ENCODE assay signal across 9 cellular contexts in genomic region chr6:35415065-35415880, GRCh38. TPM values are rescaled to one million over a fixed set of nuclear protein-coding genes. Genes with fewer than 3 reads are reported as not detected.
DNase-seq lines count a peak whose midpoint lies in the region; ATAC-seq lines count a peak whose summit lies in the region.
"Had no signal": no experiment of that assay in that cellular context is flagged by ENCODE, and none has a peak within 500 bp of the region (broad histone marks: within the 10 kb centered on the region; RNA-seq: fewer than 3 reads in every experiment).

No MANE protein-coding gene starts in this region.

- no peak overlapping the region for H3K4me3 Mint-ChIP-seq in activated CD4-positive, alpha-beta T cell treated with anti-CD3 and anti-CD28 coated beads for 36 hours
- H3K4me3 Mint-ChIP-seq: activated T-cell treated with anti-CD3 and anti-CD28 coated beads, Interleukin-2, amount 50 U/mL, for 72 hours had no signal

- POLR2A ChIA-PET in activated CD4-positive, alpha-beta T cell treated with anti-CD3 and anti-CD28 coated beads for 36 hours (lab: Charles Lee) = interaction anchor here (0.5 to 0.6 kb wide), 2 partner anchors 74 to 278 kb away, joined by 3 to 4 read pairs; no protein-coding TSS in a partner anchor

- H3K27me3 Mint-ChIP-seq in activated CD4-positive, alpha-beta T cell treated with anti-CD3 and anti-CD28 coated beads for 36 hours = no peaks in the 10 kb centered on the region

- H3K4me1 Mint-ChIP-seq in activated CD4-positive, alpha-beta T cell treated with anti-CD3 and anti-CD28 coated beads for 36 hours = peaks cover 37% of the 10 kb centered on the region

- intact Hi-C loops in activated CD4-positive, alpha-beta T cell treated with anti-CD3 and anti-CD28 coated beads for 36 hours (cut with DNase I, micrococcal nuclease) = loop anchor here in 1 of 2 experiments (1.0 kb wide), 1 partner anchor 73 kb away; the partner anchor contains the start of gene PPARD

- peak; percentile 57 for ATAC-seq in activated CD4-positive, alpha-beta T cell treated with anti-CD3 and anti-CD28 coated beads for 36 hours
- no peak for ATAC-seq in GM21381 (IDR thresholded peaks at IDR 0.05; ENCODE audit: unreplicated experiment)

- H3K36me3 Mint-ChIP-seq in activated CD4-positive, alpha-beta T cell treated with anti-CD3 and anti-CD28 coated beads for 36 hours (ENCODE audit: low read depth) = peaks cover 22% of the 10 kb centered on the region

- CTCF ChIA-PET in activated CD4-positive, alpha-beta T cell treated with anti-CD3 and anti-CD28 coated beads for 36 hours (lab: Charles Lee) = interaction anchor here (0.5 to 1.1 kb wide), 6 partner anchors 13 to 175 kb away, joined by 3 to 5 read pairs (median 4); partner anchors contain the start of gene PPARD

- no peaks in the 10 kb centered on the region for H3K9me3 Mint-ChIP-seq in activated CD4-positive, alpha-beta T cell treated with anti-CD3 and anti-CD28 coated beads for 36 hours (ENCODE audit: low read depth)
- H3K9me3 Mint-ChIP-seq: activated T-cell treated with anti-CD3 and anti-CD28 coated beads, Interleukin-2, amount 50 U/mL, for 72 hours had no signal

- DNase-seq in activated CD4-positive, alpha-beta T cell treated with anti-CD3 and anti-CD28 coated beads for 36 hours = peak; percentile 49
- DNase-seq in activated CD4-positive, alpha-beta T cell treated with anti-CD3 and anti-CD28 coated beads for 1 hour = no peak
- DNase-seq in NCI-H1694 (lab: John Stamatoyannopoulos, UW) (peak; percentile 80), UCSD-AML1 (lab: John Stamatoyannopoulos, UW; ENCODE audit: unreplicated experiment) (peak; percentile 38), epidermal melanocyte (ENCODE audit: insufficient read length, low spot score) (peak; percentile 81), middle frontal gyrus (ENCODE audit: extremely low spot score, low spot score) (peak; percentile 89), DMS114 treated with DMSO at 0.1 percent for 48 hours (lab: John Stamatoyannopoulos, UW; ENCODE audit: unreplicated experiment) (no peak)

- H3K27ac Mint-ChIP-seq in activated CD4-positive, alpha-beta T cell treated with anti-CD3 and anti-CD28 coated beads for 36 hours = peak overlapping the region; percentile 0
- H3K27ac Mint-ChIP-seq: activated T-cell treated with anti-CD3 and anti-CD28 coated beads, Interleukin-2, amount 50 U/mL, for 72 hours had no signal

RNA-seq across cellular contexts. Expression of gene FANCE, which starts 36.9 kb away (rescaled TPM):
- 10 to 100 TPM; 14.3 to 14.8 TPM for total RNA-seq in activated CD4-positive, alpha-beta T cell treated with anti-CD3 and anti-CD28 coated beads for 36 hours

RNA-seq across cellular contexts. Expression of gene RPL10A, which starts 52.9 kb away (rescaled TPM):
- 1,000 to 10,000 TPM; 1,952 to 2,334 TPM for total RNA-seq in activated CD4-positive, alpha-beta T cell treated with anti-CD3 and anti-CD28 coated beads for 36 hours

Comparison
In these comparisons a context has a peak if more than half of its experiments do, and no peak if none do; other contexts are left out.
1. DNase-seq: peak in activated CD4-positive, alpha-beta T cell treated with anti-CD3 and anti-CD28 coated beads for 36 hours (single experiment), NCI-H1694 (single experiment), UCSD-AML1 (single experiment), epidermal melanocyte (single experiment) and middle frontal gyrus (single experiment); none in activated CD4-positive, alpha-beta T cell treated with anti-CD3 and anti-CD28 coated beads for 1 hour (single experiment) and DMS114 treated with DMSO at 0.1 percent for 48 hours (single experiment).